8 cellular contexts compared by ENCODE assay signal in the genomic region with DNA sequence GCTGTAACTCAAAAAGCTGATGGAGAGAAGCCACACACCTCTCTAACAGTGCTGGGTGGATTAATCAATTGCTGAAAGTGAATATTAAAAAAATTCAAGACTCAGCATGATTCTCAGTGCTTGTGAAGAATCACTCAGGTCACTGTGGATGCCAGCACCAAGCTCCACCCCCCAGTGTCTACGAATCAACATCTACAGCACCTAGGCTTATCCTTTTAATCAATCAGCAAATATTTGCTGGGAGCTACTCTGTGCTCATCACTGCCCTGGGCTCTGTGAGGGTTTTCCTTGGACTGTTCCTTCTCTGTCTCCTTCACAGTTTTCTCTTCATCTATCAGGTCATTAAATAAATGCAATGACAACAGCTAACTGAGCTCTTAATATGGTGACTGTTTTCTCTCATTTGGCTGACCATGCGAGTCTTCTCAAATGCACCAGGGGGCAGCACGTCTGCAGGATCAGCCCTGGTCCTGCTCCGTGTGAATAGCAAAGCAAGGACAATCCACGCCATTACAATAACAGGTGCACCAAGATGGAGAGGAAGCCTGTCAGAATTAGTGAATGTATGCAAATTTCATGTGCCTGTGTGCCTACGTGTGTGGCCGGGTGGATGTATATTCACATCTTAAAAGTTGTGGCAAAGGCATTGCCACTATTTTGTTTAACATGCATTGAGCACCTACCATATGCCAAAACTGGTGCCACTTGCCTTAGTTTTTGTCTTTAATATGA. TPM values are rescaled to one million over a fixed set of nuclear protein-coding genes. Genes with fewer than 3 reads are reported as not detected.
DNase-seq lines count a peak whose midpoint lies in the region; ATAC-seq and TF ChIP-seq lines count a peak whose summit lies in the region.

No MANE protein-coding gene starts in this region.

- peak; percentile 86 for TF ChIP-seq CTCF in cardiac muscle cell (IDR thresholded peaks at IDR 0.05; ENCODE audit: low read depth, low read length)

- peak; percentile 85 for ATAC-seq in GM21423 (IDR thresholded peaks at IDR 0.05; ENCODE audit: unreplicated experiment)

- no peaks in the 10 kb centered on the region for H3K36me3 ChIP-seq in cardiac muscle cell

- DNase-seq in EH (ENCODE audit: low read depth) (peak; percentile 62), HuH-7 (ENCODE audit: low spot score) (peak; percentile 29), NOMO-1 (lab: John Stamatoyannopoulos, UW; ENCODE audit: unreplicated experiment in 2 of 2) (peak; percentile 17 to 57), cardiac muscle cell (ENCODE audit: low read depth in 1 of 2, low spot score in 1 of 2) (peak; percentile 75 to 78), retina (peak; percentile 59), GOT3 (lab: John Stamatoyannopoulos, UW) (no peak)
- DNase-seq in activated T-helper 9 cell treated with anti-CD3 and anti-CD28 coated beads, Interleukin-2, amount 50 U/mL, for 16 hours (ENCODE audit: low read depth), result peak; percentile 15

- no peaks in the 10 kb centered on the region for H3K27me3 ChIP-seq in cardiac muscle cell

- H3K4me1 ChIP-seq in cardiac muscle cell (ENCODE audit: low read depth), result no peaks in the 10 kb centered on the region

- H3K9me3 ChIP-seq in cardiac muscle cell (ENCODE audit: low read depth), result no peaks in the 10 kb centered on the region

- H3K4me3 ChIP-seq in cardiac muscle cell, result no peak overlapping the region

- no peak overlapping the region for H3K27ac ChIP-seq in cardiac muscle cell

RNA-seq across cellular contexts. Expression of a gene that starts 14.6 kb away (rescaled TPM):
- not detected in 2 replicates for total RNA-seq in cardiac muscle cell
- not detected in 2 replicates for polyA plus RNA-seq in cardiac muscle cell
